Comparison of ENCODE assay signal across 1 cellular context in the genomic region with DNA sequence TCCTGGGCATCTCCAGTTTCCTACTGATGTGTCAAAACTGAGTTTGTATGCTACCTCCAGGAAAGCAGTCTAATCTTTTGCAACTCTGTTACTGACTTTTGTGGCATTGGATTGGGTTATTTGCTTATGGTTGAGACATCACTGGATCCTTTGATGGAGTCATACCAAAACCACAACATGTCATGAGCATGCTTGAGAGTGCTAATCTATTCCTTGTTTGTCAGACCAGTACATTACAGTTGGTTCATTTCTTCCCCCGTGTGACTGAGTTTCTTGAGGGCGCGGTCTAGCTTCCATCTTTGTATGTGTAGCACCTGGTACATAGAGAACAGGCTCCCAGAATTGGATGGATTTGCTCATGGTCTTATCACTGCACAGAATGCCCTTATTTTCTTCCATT.
TF ChIP-seq lines count a peak whose summit lies in the region.

No MANE protein-coding gene starts in this region.

TF ChIP-seq in WTC11, 78 proteins besides CTCF, POLR2A, EP300 and RAD21 (continued from another document):
- TF ChIP-seq, protein P1, sequence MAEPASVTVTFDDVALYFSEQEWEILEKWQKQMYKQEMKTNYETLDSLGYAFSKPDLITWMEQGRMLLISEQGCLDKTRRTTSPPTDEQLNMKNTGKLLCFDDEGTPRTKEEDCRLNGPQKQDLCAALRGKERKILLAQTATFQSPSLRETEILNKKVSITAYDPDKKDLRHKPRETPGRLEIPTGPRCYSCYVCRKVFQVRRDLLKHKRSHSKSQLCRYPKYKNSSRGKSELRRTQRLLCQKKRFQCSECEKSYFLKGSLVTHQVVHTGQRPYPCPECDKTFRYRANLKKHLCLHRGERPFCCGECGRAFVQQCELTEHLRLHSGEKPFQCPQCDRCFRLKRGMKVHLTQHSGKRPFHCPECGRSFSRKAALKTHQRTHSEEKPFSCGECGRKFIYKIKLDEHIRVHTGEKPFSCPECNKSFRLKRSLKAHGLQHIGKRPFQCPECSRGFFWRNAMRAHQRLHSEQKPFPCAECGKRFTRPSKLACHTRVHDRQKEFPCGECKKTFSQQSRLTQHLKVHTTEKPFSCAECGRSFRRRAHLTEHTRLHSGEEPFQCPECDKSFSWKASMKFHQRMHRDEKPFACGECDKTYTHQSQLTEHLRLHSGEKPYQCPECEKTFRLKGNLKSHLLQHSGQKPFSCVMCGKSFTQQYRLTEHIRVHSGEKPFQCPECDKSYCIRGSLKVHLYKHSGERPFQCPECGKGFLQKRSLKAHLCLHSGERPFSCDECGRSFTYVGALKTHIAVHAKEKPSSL (CRISPR knock-in tag; conservative IDR thresholded peaks at IDR 0.05) = no peak
- no peak for TF ChIP-seq FOXK1 (CRISPR knock-in tag; IDR thresholded peaks at IDR 0.05)
- TF ChIP-seq USF1 (CRISPR knock-in tag; IDR thresholded peaks at IDR 0.05) = no peak
- TF ChIP-seq, protein P2, sequence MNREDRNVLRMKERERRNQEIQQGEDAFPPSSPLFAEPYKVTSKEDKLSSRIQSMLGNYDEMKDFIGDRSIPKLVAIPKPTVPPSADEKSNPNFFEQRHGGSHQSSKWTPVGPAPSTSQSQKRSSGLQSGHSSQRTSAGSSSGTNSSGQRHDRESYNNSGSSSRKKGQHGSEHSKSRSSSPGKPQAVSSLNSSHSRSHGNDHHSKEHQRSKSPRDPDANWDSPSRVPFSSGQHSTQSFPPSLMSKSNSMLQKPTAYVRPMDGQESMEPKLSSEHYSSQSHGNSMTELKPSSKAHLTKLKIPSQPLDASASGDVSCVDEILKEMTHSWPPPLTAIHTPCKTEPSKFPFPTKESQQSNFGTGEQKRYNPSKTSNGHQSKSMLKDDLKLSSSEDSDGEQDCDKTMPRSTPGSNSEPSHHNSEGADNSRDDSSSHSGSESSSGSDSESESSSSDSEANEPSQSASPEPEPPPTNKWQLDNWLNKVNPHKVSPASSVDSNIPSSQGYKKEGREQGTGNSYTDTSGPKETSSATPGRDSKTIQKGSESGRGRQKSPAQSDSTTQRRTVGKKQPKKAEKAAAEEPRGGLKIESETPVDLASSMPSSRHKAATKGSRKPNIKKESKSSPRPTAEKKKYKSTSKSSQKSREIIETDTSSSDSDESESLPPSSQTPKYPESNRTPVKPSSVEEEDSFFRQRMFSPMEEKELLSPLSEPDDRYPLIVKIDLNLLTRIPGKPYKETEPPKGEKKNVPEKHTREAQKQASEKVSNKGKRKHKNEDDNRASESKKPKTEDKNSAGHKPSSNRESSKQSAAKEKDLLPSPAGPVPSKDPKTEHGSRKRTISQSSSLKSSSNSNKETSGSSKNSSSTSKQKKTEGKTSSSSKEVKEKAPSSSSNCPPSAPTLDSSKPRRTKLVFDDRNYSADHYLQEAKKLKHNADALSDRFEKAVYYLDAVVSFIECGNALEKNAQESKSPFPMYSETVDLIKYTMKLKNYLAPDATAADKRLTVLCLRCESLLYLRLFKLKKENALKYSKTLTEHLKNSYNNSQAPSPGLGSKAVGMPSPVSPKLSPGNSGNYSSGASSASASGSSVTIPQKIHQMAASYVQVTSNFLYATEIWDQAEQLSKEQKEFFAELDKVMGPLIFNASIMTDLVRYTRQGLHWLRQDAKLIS (CRISPR knock-in tag; IDR thresholded peaks at IDR 0.05; ENCODE audit: borderline replicate concordance) = no peak
- no peak for TF ChIP-seq ZMAT4 (CRISPR knock-in tag; IDR thresholded peaks at IDR 0.05)
